In genomic region chr2:5940596-5941535, GRCh38 we compare ENCODE assay signal across 27 cellular contexts.
A peak's percentile ranks its signal among the peaks of the same experiment; 100 is the strongest.
DNase-seq lines count a peak whose midpoint lies in the region; ATAC-seq and TF ChIP-seq lines count a peak whose summit lies in the region.
"Had no signal": no experiment of that assay in that cellular context is flagged by ENCODE, and none has a peak within 500 bp of the region (broad histone marks: within the 10 kb centered on the region; RNA-seq: fewer than 3 reads in every experiment).

No MANE protein-coding gene starts in this region.

- DNase-seq in SK-N-SH (peak; percentile 41), cerebellar cortex (ENCODE audit: low spot score) (peak; percentile 13), left ventricle myocardium inferior (no peak), substantia nigra (lab: John Stamatoyannopoulos, UW) (no peak), putamen (ENCODE audit: low spot score) (no peak), coronary artery (ENCODE audit: low spot score) (no peak)
- DNase-seq: CD8-positive, alpha-beta memory T cell; DMS 273 treated with DMSO at 0.1 percent for 48 hours; DMS79; EL; GF-D8; HFFc6; Kasumi-1; MV-4-11; NCI-H1105 treated with DMSO at 0.1 percent for 48 hours; NCI-H2029; NCI-H446 treated with DMSO at 0.1 percent for 48 hours; NCI-H526; NCI-H82; PC-9; SHP77 had no signal

- H3K9me2 ChIP-seq in SK-N-SH: no peaks in the 10 kb centered on the region

- TF ChIP-seq CTCF in SK-N-SH (IDR thresholded peaks at IDR 0.05): no peak
- TF ChIP-seq CTCF in left ventricle myocardium inferior (IDR thresholded peaks at IDR 0.05; ENCODE audit: borderline replicate concordance): no peak
- no peak for TF ChIP-seq CTCF in coronary artery (IDR thresholded peaks at IDR 0.05)

- intact Hi-C loops in left ventricle myocardium inferior (cut with micrococcal nuclease): no loop called here

- no peak overlapping the region for H2AFZ ChIP-seq in SK-N-SH (ENCODE audit: low read depth)
- H2AFZ ChIP-seq: GM23338, PC-9 had no signal

- no peak overlapping the region for H3K4me3 ChIP-seq in SK-N-SH (ENCODE audit: low read depth in 2 of 2, low read length in 1 of 2)
- no peak overlapping the region for H3K4me3 ChIP-seq in left ventricle myocardium inferior
- H3K4me3 ChIP-seq in coronary artery: no peak overlapping the region
- H3K4me3 ChIP-seq: GM23338, HAP-1, K562, PC-9 had no signal

- H3K36me3 ChIP-seq in SK-N-SH (replicated peaks in 1 of 2; ENCODE audit: control insufficient read depth in 1 of 2, insufficient read depth in 2 of 2, low read length in 1 of 2) (no peaks in the 10 kb centered on the region), left ventricle myocardium inferior (no peaks in the 10 kb centered on the region)
- H3K36me3 ChIP-seq: HAP-1 had no signal

- H3K79me2 ChIP-seq in SK-N-SH (ENCODE audit: insufficient read depth): no peaks in the 10 kb centered on the region

- no peaks in the 10 kb centered on the region for H3K9me3 ChIP-seq in SK-N-SH
- no peaks in the 10 kb centered on the region for H3K9me3 ChIP-seq in left ventricle myocardium inferior (replicated peaks)
- H3K9me3 ChIP-seq: HAP-1 had no signal

- POLR2A ChIA-PET in SK-N-SH (lab: Yijun Ruan, JAX): interaction anchor here (0.6 kb wide), 1 partner anchor 64 kb away, joined by 3 read pairs; no protein-coding TSS in a partner anchor

- H3F3A ChIP-seq in SK-N-SH (replicated peaks; ENCODE audit: insufficient read depth): no peaks in the 10 kb centered on the region

- 46% methylated on average over 7 of the region's 7 CpGs for WGBS in SK-N-SH (ENCODE audit: low lambda C conversion rate)

- TF ChIP-seq EP300 in SK-N-SH (IDR thresholded peaks at IDR 0.05; ENCODE audit: borderline replicate concordance in 1 of 2, low read depth in 1 of 2, low read length in 1 of 2): no peak

- H3K9ac ChIP-seq in SK-N-SH: no peak overlapping the region

- H3K4me2 ChIP-seq in SK-N-SH: no peak overlapping the region
- H3K4me2 ChIP-seq: GM23338, PC-9 had no signal

- H3K27me3 ChIP-seq in SK-N-SH (ENCODE audit: insufficient read depth): no peaks in the 10 kb centered on the region
- no peaks in the 10 kb centered on the region for H3K27me3 ChIP-seq in left ventricle myocardium inferior (ENCODE audit: low read depth)

- H3K4me1 ChIP-seq in SK-N-SH (ENCODE audit: control insufficient read depth in 1 of 2, insufficient read depth in 2 of 2, low read depth in 1 of 2, low read length in 1 of 2): peaks cover 0 to 16% of the 10 kb centered on the region in 2 experiments; a peak in 1 of 4 replicates
- H3K4me1 ChIP-seq in left ventricle myocardium inferior: peaks cover 12% of the 10 kb centered on the region
- H3K4me1 ChIP-seq: HAP-1 had no signal

- H3K27ac ChIP-seq in SK-N-SH (ENCODE audit: low read depth in 2 of 2, low read length in 1 of 2) (no peak overlapping the region), left ventricle myocardium inferior (replicated peaks) (peak overlapping the region; percentile 33), substantia nigra (ENCODE audit: low read depth, low read length, poor library complexity, severe bottlenecking) (peak overlapping the region; percentile 29), coronary artery (no peak overlapping the region)
- H3K27ac ChIP-seq: 22Rv1, PC-9 had no signal

- CTCF ChIA-PET in SK-N-SH (lab: Yijun Ruan, JAX): interaction anchor here (1.3 kb wide), 1 partner anchor 15 kb away, joined by 4 read pairs; no protein-coding TSS in a partner anchor

- TF ChIP-seq RAD21 in SK-N-SH (IDR thresholded peaks at IDR 0.05; ENCODE audit: low read length): no peak

- ATAC-seq in SK-N-SH treated with all-trans-retinoic acid at 6 μM for 48 hours: no peak
- ATAC-seq in GM21447 (IDR thresholded peaks at IDR 0.05; ENCODE audit: unreplicated experiment): no peak
- ATAC-seq: GM23338, K562 had no signal

- H4K20me1 ChIP-seq in SK-N-SH (ENCODE audit: insufficient read depth): no peaks in the 10 kb centered on the region

TF ChIP-seq in SK-N-SH, 30 proteins besides CTCF, POLR2A, EP300 and RAD21:
- TF ChIP-seq RFX5 (IDR thresholded peaks at IDR 0.05; ENCODE audit: low read length): no peak
- peak; percentile 31; the same call in 1 of the 2 replicates for TF ChIP-seq GATA2 (CRISPR knock-in tag; IDR thresholded peaks at IDR 0.05)
- TF ChIP-seq FOXJ3 (CRISPR knock-in tag; IDR thresholded peaks at IDR 0.05): no peak
TF ChIP-seq in SK-N-SH: peak in this region for 1.

TF ChIP-seq in SK-N-SH treated with all-trans-retinoic acid at 6 μM for 48 hours, 23 proteins besides CTCF, POLR2A, EP300 and RAD21:
- TF ChIP-seq OSR1 (CRISPR knock-in tag; IDR thresholded peaks at IDR 0.05) (no peak), GLIS3 (CRISPR knock-in tag; IDR thresholded peaks at IDR 0.05) (no peak), CSDC2 (CRISPR knock-in tag; IDR thresholded peaks at IDR 0.05) (no peak), ZNF565 (CRISPR knock-in tag; conservative IDR thresholded peaks at IDR 0.05; ENCODE audit: low read depth) (no peak), ZNF8 (CRISPR knock-in tag; IDR thresholded peaks at IDR 0.05) (no peak), ARNTL (CRISPR knock-in tag; IDR thresholded peaks at IDR 0.05; ENCODE audit: borderline replicate concordance, low read depth) (no peak), RARB (CRISPR knock-in tag; IDR thresholded peaks at IDR 0.05) (no peak), TCF4 (CRISPR knock-in tag; IDR thresholded peaks at IDR 0.05; ENCODE audit: borderline replicate concordance) (no peak), ZFP3 (CRISPR knock-in tag; IDR thresholded peaks at IDR 0.05) (no peak), ZC3H10 (CRISPR knock-in tag; IDR thresholded peaks at IDR 0.05) (no peak), CREB5 (CRISPR knock-in tag; IDR thresholded peaks at IDR 0.05; ENCODE audit: low read depth) (no peak), SNAI2 (CRISPR knock-in tag; IDR thresholded peaks at IDR 0.05) (no peak), POU6F1 (CRISPR knock-in tag; IDR thresholded peaks at IDR 0.05; ENCODE audit: borderline replicate concordance, low read depth) (no peak)
- TF ChIP-seq, protein P1, sequence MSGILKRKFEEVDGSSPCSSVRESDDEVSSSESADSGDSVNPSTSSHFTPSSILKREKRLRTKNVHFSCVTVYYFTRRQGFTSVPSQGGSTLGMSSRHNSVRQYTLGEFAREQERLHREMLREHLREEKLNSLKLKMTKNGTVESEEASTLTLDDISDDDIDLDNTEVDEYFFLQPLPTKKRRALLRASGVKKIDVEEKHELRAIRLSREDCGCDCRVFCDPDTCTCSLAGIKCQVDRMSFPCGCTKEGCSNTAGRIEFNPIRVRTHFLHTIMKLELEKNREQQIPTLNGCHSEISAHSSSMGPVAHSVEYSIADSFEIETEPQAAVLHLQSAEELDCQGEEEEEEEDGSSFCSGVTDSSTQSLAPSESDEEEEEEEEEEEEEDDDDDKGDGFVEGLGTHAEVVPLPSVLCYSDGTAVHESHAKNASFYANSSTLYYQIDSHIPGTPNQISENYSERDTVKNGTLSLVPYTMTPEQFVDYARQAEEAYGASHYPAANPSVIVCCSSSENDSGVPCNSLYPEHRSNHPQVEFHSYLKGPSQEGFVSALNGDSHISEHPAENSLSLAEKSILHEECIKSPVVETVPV (CRISPR knock-in tag; IDR thresholded peaks at IDR 0.05): no peak

Comparison
In these comparisons a context has a peak if more than half of its experiments do, and no peak if none do; other contexts are left out.
1. DNase-seq: peak in SK-N-SH (single experiment) and cerebellar cortex (single experiment); none in left ventricle myocardium inferior (single experiment), substantia nigra (0 of 49), putamen (single experiment) and coronary artery (single experiment).
2. H3K27ac ChIP-seq: peak in left ventricle myocardium inferior (single experiment) and substantia nigra (single experiment); none in SK-N-SH (0 of 2) and coronary artery (0 of 2).